ENCODE assay signal across 2 cellular contexts in genomic region chr22:26828311-26828710, GRCh38.
TF ChIP-seq lines count a peak whose summit lies in the region.

No MANE protein-coding gene starts in this region.

TF ChIP-seq in HepG2, 621 proteins besides CTCF, POLR2A, EP300 and RAD21:
- no peak for TF ChIP-seq ZNF407 (CRISPR knock-in tag; IDR thresholded peaks at IDR 0.05; ENCODE audit: not compliant biosample characterization)
- peak; percentile 59 for TF ChIP-seq CREB1 (IDR thresholded peaks at IDR 0.05)
- no peak for TF ChIP-seq CREB1 (CRISPR knock-in tag; IDR thresholded peaks at IDR 0.05)
- no peak for TF ChIP-seq ZBTB7B (CRISPR knock-in tag; IDR thresholded peaks at IDR 0.05)

TF ChIP-seq in GM12878, 131 proteins besides CTCF, POLR2A, EP300 and RAD21:
- TF ChIP-seq ATF7 (IDR thresholded peaks at IDR 0.05; ENCODE audit: low read depth): 0 out of 2 replicates have a peak, but pooled peaks have one; percentile 16
- TF ChIP-seq NRF1 (conservative IDR thresholded peaks at IDR 0.05; ENCODE audit: low read depth, low read length): no peak
- TF ChIP-seq MEF2A (IDR thresholded peaks at IDR 0.05; ENCODE audit: insufficient read depth, low read depth, low read length): no peak
- 0 out of 2 replicates have a peak, but pooled peaks have one; percentile 25 for TF ChIP-seq CREM (IDR thresholded peaks at IDR 0.05; ENCODE audit: low read depth)
TF ChIP-seq in GM12878: peak in this region for 2.
